ENCODE assay signal across 11 cellular contexts in genomic region chr18:34159691-34160185, GRCh38.
DNase-seq lines count a peak whose midpoint lies in the region; TF ChIP-seq lines count a peak whose summit lies in the region.
"Had no signal": no experiment of that assay in that cellular context is flagged by ENCODE, and none has a peak within 500 bp of the region (broad histone marks: within the 10 kb centered on the region; RNA-seq: fewer than 3 reads in every experiment).

No MANE protein-coding gene starts in this region.

- H3K27me3 Mint-ChIP-seq in brain, result peaks cover 6% of the 10 kb centered on the region
- peaks cover 48% of the 10 kb centered on the region for H3K27me3 Mint-ChIP-seq in nephron progenitor cell (ENCODE audit: low read depth, poor library complexity)
- no peaks in the 10 kb centered on the region for H3K27me3 Mint-ChIP-seq in MCF 10A (ENCODE audit: insufficient read depth, unreplicated experiment)
- H3K27me3 Mint-ChIP-seq in activated CD4-positive, alpha-beta memory T cell treated with anti-CD3 and anti-CD28 coated beads for 36 hours, result peaks cover 5% of the 10 kb centered on the region
- H3K27me3 Mint-ChIP-seq: central memory CD8-positive, alpha-beta T cell had no signal

- no peaks in the 10 kb centered on the region for H3K36me3 Mint-ChIP-seq in brain
- H3K36me3 Mint-ChIP-seq in nephron progenitor cell (ENCODE audit: low read depth), result no peaks in the 10 kb centered on the region
- no peaks in the 10 kb centered on the region for H3K36me3 Mint-ChIP-seq in MCF 10A (ENCODE audit: insufficient read depth, unreplicated experiment)
- no peaks in the 10 kb centered on the region for H3K36me3 Mint-ChIP-seq in activated CD4-positive, alpha-beta memory T cell treated with anti-CD3 and anti-CD28 coated beads for 36 hours

- POLR2A ChIA-PET in MCF 10A (lab: Yijun Ruan, JAX), result no interaction called here
- POLR2A ChIA-PET in activated CD4-positive, alpha-beta memory T cell treated with anti-CD3 and anti-CD28 coated beads for 36 hours (lab: Charles Lee), result no interaction called here

- H3K9me3 Mint-ChIP-seq in brain (peaks cover 5 to 18% (median 8%) of the 10 kb centered on the region in 5 experiments), nephron progenitor cell (peaks cover 3% of the 10 kb centered on the region), MCF 10A (ENCODE audit: unreplicated experiment) (peaks cover 18% of the 10 kb centered on the region)
- no peaks in the 10 kb centered on the region for H3K9me3 Mint-ChIP-seq in activated CD4-positive, alpha-beta memory T cell treated with anti-CD3 and anti-CD28 coated beads for 36 hours

- H3K4me1 Mint-ChIP-seq in brain (peaks cover 32% of the 10 kb centered on the region), nephron progenitor cell (peaks cover 7% of the 10 kb centered on the region), MCF 10A (ENCODE audit: insufficient read depth, unreplicated experiment) (no peaks in the 10 kb centered on the region)
- no peaks in the 10 kb centered on the region for H3K4me1 Mint-ChIP-seq in activated CD4-positive, alpha-beta memory T cell treated with anti-CD3 and anti-CD28 coated beads for 36 hours (ENCODE audit: low read depth)
- H3K4me1 Mint-ChIP-seq: central memory CD8-positive, alpha-beta T cell had no signal

- CTCF ChIA-PET in MCF 10A (lab: Yijun Ruan, JAX), result no interaction called here
- CTCF ChIA-PET in activated CD4-positive, alpha-beta memory T cell treated with anti-CD3 and anti-CD28 coated beads for 36 hours (lab: Charles Lee), result no interaction called here

- DNase-seq in COR-L47 (lab: John Stamatoyannopoulos, UW), result peak; percentile 75
- DNase-seq in NCI-H146 treated with DMSO at 0.1 percent for 48 hours (lab: John Stamatoyannopoulos, UW; ENCODE audit: unreplicated experiment), result peak; percentile 88
- peak; percentile 3 for DNase-seq in nephron progenitor cell
- DNase-seq in HUDEP-2 (lab: John Stamatoyannopoulos, UW; ENCODE audit: unreplicated experiment in 76 of 76), result no peak
- no peak for DNase-seq in H4 (ENCODE audit: low spot score)
- no peak for DNase-seq in MCF 10A (ENCODE audit: unreplicated experiment)
- no peak for DNase-seq in activated CD4-positive, alpha-beta memory T cell treated with anti-CD3 and anti-CD28 coated beads for 36 hours
- DNase-seq: activated T-cell treated with anti-CD3 and anti-CD28 coated beads for 4 hours, T1000 had no signal

- TF ChIP-seq CTCF in brain (conservative IDR thresholded peaks at IDR 0.05) (no peak), nephron progenitor cell (IDR thresholded peaks at IDR 0.05) (no peak), MCF 10A (IDR thresholded peaks at IDR 0.05; ENCODE audit: unreplicated experiment) (no peak)

- H3K4me3 Mint-ChIP-seq in brain (peak overlapping the region; percentile 81 to 91 (median 83)), nephron progenitor cell (peak overlapping the region; percentile 83), MCF 10A (ENCODE audit: unreplicated experiment) (no peak overlapping the region)
- no peak overlapping the region for H3K4me3 Mint-ChIP-seq in activated CD4-positive, alpha-beta memory T cell treated with anti-CD3 and anti-CD28 coated beads for 36 hours
- H3K4me3 Mint-ChIP-seq: central memory CD8-positive, alpha-beta T cell had no signal

- intact Hi-C loops in MCF 10A (cut with micrococcal nuclease), result no loop called here
- intact Hi-C loops in activated CD4-positive, alpha-beta memory T cell treated with anti-CD3 and anti-CD28 coated beads for 36 hours (cut with micrococcal nuclease), result no loop called here

- H3K27ac Mint-ChIP-seq in brain (peak overlapping the region; percentile 89 to 97 (median 93)), nephron progenitor cell (no peak overlapping the region), MCF 10A (ENCODE audit: low read depth, unreplicated experiment) (no peak overlapping the region)
- no peak overlapping the region for H3K27ac Mint-ChIP-seq in activated CD4-positive, alpha-beta memory T cell treated with anti-CD3 and anti-CD28 coated beads for 36 hours

- no TSS peak for BruUV-seq in MCF 10A (replicated peaks; lab: Mats Ljungman, UMichigan)

Comparison
In these comparisons a context has a peak if more than half of its experiments do, and no peak if none do; other contexts are left out.
1. DNase-seq: peak in COR-L47 (single experiment), NCI-H146 treated with DMSO at 0.1 percent for 48 hours (single experiment) and nephron progenitor cell (single experiment); none in HUDEP-2 (0 of 76), H4 (single experiment), MCF 10A (single experiment) and activated CD4-positive, alpha-beta memory T cell treated with anti-CD3 and anti-CD28 coated beads for 36 hours (single experiment).
2. H3K27ac Mint-ChIP-seq: peak in brain (5 of 5); none in nephron progenitor cell (single experiment), MCF 10A (single experiment) and activated CD4-positive, alpha-beta memory T cell treated with anti-CD3 and anti-CD28 coated beads for 36 hours (single experiment).
3. H3K4me3 Mint-ChIP-seq: peak in brain (5 of 5) and nephron progenitor cell (single experiment); none in MCF 10A (single experiment) and activated CD4-positive, alpha-beta memory T cell treated with anti-CD3 and anti-CD28 coated beads for 36 hours (single experiment).